In genomic region chr22:46595545-46595944, GRCh38 we compare ENCODE assay signal across 21 cellular contexts. TPM values are rescaled to one million over a fixed set of nuclear protein-coding genes. Genes with fewer than 3 reads are reported as not detected.
DNase-seq lines count a peak whose midpoint lies in the region; ATAC-seq, FAIRE-seq and TF ChIP-seq lines count a peak whose summit lies in the region.
"Had no signal": no experiment of that assay in that cellular context is flagged by ENCODE, and none has a peak within 500 bp of the region (broad histone marks: within the 10 kb centered on the region; RNA-seq: fewer than 3 reads in every experiment).

No MANE protein-coding gene starts in this region.

- CTCF ChIA-PET in K562 (lab: Yijun Ruan, JAX; ENCODE audit: low intra/inter-chr PET ratio): no interaction called here

- peaks cover 96% of the 10 kb centered on the region for H3K79me2 ChIP-seq in DND-41 (ENCODE audit: insufficient read depth, low read length)
- peaks cover 47% of the 10 kb centered on the region for H3K79me2 ChIP-seq in K562 (ENCODE audit: control insufficient read depth, insufficient read depth, low read length)

- TF ChIP-seq POLR2A in K562 (conservative IDR thresholded peaks at IDR 0.05): no peak
- no peak for TF ChIP-seq POLR2A in stomach (IDR thresholded peaks at IDR 0.05)

- H3K9me3 ChIP-seq in DND-41 (ENCODE audit: insufficient read depth, low read length, severe bottlenecking) (no peaks in the 10 kb centered on the region), K562 (replicated peaks; ENCODE audit: control insufficient read depth, insufficient read depth, low read depth, low read length) (no peaks in the 10 kb centered on the region), kidney (ENCODE audit: control insufficient read depth in 1 of 2, low read length in 2 of 2) (no peaks in the 10 kb centered on the region), stomach (no peaks in the 10 kb centered on the region)
- H3K9me3 ChIP-seq: SK-N-SH, upper lobe of left lung had no signal

- FAIRE-seq in K562 (lab: Jason Lieb, UNC): no peak
- FAIRE-seq in kidney (lab: Jason Lieb, UNC): no peak
- FAIRE-seq: GM18507 had no signal

- no peak for TF ChIP-seq CTCF in DND-41 (IDR thresholded peaks at IDR 0.05; ENCODE audit: borderline replicate concordance, extremely low read depth, low read length, poor library complexity, severe bottlenecking)
- no peak for TF ChIP-seq CTCF in K562 (IDR thresholded peaks at IDR 0.05 in 2 of 3, conservative IDR thresholded peaks at IDR 0.05 in 1 of 3; ENCODE audit: insufficient read depth in 2 of 3, low read depth in 1 of 3, low read length in 3 of 3)
- TF ChIP-seq CTCF in kidney (IDR thresholded peaks at IDR 0.05; ENCODE audit: borderline replicate concordance, extremely low read depth, insufficient read depth): no peak
- no peak for TF ChIP-seq CTCF in stomach (IDR thresholded peaks at IDR 0.05)

- no TSS peak for BruUV-seq in K562 (replicated peaks; lab: Mats Ljungman, UMichigan)

- intact Hi-C loops in K562 (cut with micrococcal nuclease): no loop called here
- intact Hi-C loops in kidney (cut with DNase I): no loop called here
- intact Hi-C loops in stomach (cut with DNase I; ENCODE audit: low total_unique reads): no loop called here

- 89% methylated on average over 2 of the region's 8 CpGs for WGBS in K562 (ENCODE audit: insufficient coverage, low coverage, missing lambda C conversion rate)
- 71 to 85% (median 78%) methylated on average over 6 to 8 of the region's 8 CpGs for WGBS in stomach, 5 donors

- H3K4me1 ChIP-seq in DND-41 (ENCODE audit: insufficient read depth, low read length): peaks cover 48% of the 10 kb centered on the region
- H3K4me1 ChIP-seq in K562 (replicated peaks in 1 of 2; ENCODE audit: control insufficient read depth in 2 of 2, insufficient read depth in 2 of 2, low read length in 2 of 2): peaks cover 11 to 42% of the 10 kb centered on the region in 2 experiments; a peak in 4 of 5 replicates
- H3K4me1 ChIP-seq in kidney (ENCODE audit: control insufficient read depth in 1 of 2, insufficient read depth in 1 of 2, low read depth in 1 of 2, low read length in 2 of 2): peaks cover 16 to 17% of the 10 kb centered on the region in 2 donors
- peaks cover 42 to 92% (median 69%) of the 10 kb centered on the region in 4 donors for H3K4me1 ChIP-seq in stomach

- no peak for TF ChIP-seq RAD21 in K562 (CRISPR knock-in tag; conservative IDR thresholded peaks at IDR 0.05 in 1 of 2, IDR thresholded peaks at IDR 0.05 in 1 of 2)

- H2AFZ ChIP-seq in DND-41 (ENCODE audit: low read depth, low read length) (no peak overlapping the region), K562 (ENCODE audit: low read depth, low read length) (no peak overlapping the region)

- H4K20me1 ChIP-seq in DND-41 (ENCODE audit: insufficient read depth, low read length): no peaks in the 10 kb centered on the region; the same call in none of the 2 replicates
- no peaks in the 10 kb centered on the region for H4K20me1 ChIP-seq in K562 (replicated peaks; ENCODE audit: control insufficient read depth, insufficient read depth, low read length)

- no peak overlapping the region for H3K4me3 ChIP-seq in DND-41 (ENCODE audit: low read depth in 1 of 2, low read length in 2 of 2)
- H3K4me3 ChIP-seq in K562: no peak overlapping the region
- H3K4me3 ChIP-seq in kidney (ENCODE audit: low read length in 2 of 2): no peak overlapping the region
- H3K4me3 ChIP-seq in stomach: no peak overlapping the region
- H3K4me3 ChIP-seq: skin epidermis, upper lobe of left lung had no signal

- POLR2A ChIA-PET in K562 (lab: Yijun Ruan, JAX): no interaction called here

- H3K9ac ChIP-seq in DND-41 (ENCODE audit: low read depth, low read length) (no peak overlapping the region), K562 (ENCODE audit: insufficient read depth in 1 of 2, low read depth in 2 of 2, low read length in 2 of 2) (no peak overlapping the region), kidney (ENCODE audit: low read length in 2 of 2) (peak overlapping the region; percentile 17 to 34)
- H3K9ac ChIP-seq: SK-N-SH had no signal

- no peak for TF ChIP-seq EP300 in K562 (IDR thresholded peaks at IDR 0.05; ENCODE audit: low read length)
- TF ChIP-seq EP300 in stomach (IDR thresholded peaks at IDR 0.05): no peak

- H3K36me3 ChIP-seq in DND-41 (ENCODE audit: insufficient read depth, low read length): peaks cover 20% of the 10 kb centered on the region
- H3K36me3 ChIP-seq in K562 (ENCODE audit: control insufficient read depth, insufficient read depth, low read length): no peaks in the 10 kb centered on the region
- no peaks in the 10 kb centered on the region for H3K36me3 ChIP-seq in kidney (ENCODE audit: control insufficient read depth in 1 of 2, insufficient read depth in 2 of 2, low read length in 2 of 2)
- H3K36me3 ChIP-seq in stomach: no peaks in the 10 kb centered on the region
- H3K36me3 ChIP-seq: upper lobe of left lung had no signal

- H3K9me1 ChIP-seq in K562 (ENCODE audit: control insufficient read depth, insufficient read depth, low read length): no peaks in the 10 kb centered on the region

- no peaks in the 10 kb centered on the region for H3K27me3 ChIP-seq in DND-41 (ENCODE audit: insufficient read depth, low read length, poor library complexity)
- no peaks in the 10 kb centered on the region for H3K27me3 ChIP-seq in K562 (ENCODE audit: control insufficient read depth in 2 of 2, insufficient read depth in 2 of 2, low read length in 2 of 2)
- no peaks in the 10 kb centered on the region for H3K27me3 ChIP-seq in stomach
- H3K27me3 ChIP-seq: upper lobe of left lung had no signal

- ATAC-seq in DND-41 (ENCODE audit: insufficient read depth, low read depth) (no peak), K562 (no peak)
- ATAC-seq: activated CD8-positive, alpha-beta T cell treated with anti-CD3 and anti-CD28 coated beads for 36 hours; T-helper 17 cell had no signal

- in situ Hi-C loops in K562 (cut with MboI): no loop called here

- H3K4me2 ChIP-seq in DND-41 (ENCODE audit: insufficient read depth, low read length) (no peak overlapping the region), K562 (ENCODE audit: insufficient read depth, low read length) (no peak overlapping the region)
- H3K4me2 ChIP-seq: SK-N-SH had no signal

- no peak for DNase-seq in DND-41
- DNase-seq in K562 (ENCODE audit: extremely low read depth in 1 of 4, low spot score in 3 of 4): no peak
- DNase-seq in kidney: peak; percentile 75
- no peak for DNase-seq in stomach
- no peak for DNase-seq in NK-92 treated with Interleukin-12 subunit alpha and Interleukin-12 subunit beta, amount 100 ng/mL, for 24 hours (lab: John Stamatoyannopoulos, UW)
- no peak for DNase-seq in NCI-H1105 (lab: John Stamatoyannopoulos, UW)
- DNase-seq in effector CD8-positive, alpha-beta T cell (lab: John Stamatoyannopoulos, UW): no peak
- no peak for DNase-seq in activated CD4-positive, CD25-positive, alpha-beta regulatory T cell treated with anti-CD3 and anti-CD28 coated beads, Interleukin-2, amount 50 U/mL, for 72 hours
- DNase-seq: activated CD8-positive, alpha-beta T cell treated with anti-CD3 and anti-CD28 coated beads for 36 hours; activated naive CD8-positive, alpha-beta T cell treated with anti-CD3 and anti-CD28 coated beads for 36 hours; H9; NCI-H1417 treated with DMSO at 0.1 percent for 48 hours; NCI-H2081; NCI-H446; stimulated activated CD8-positive, alpha-beta memory T cell treated with anti-CD3 and anti-CD28 coated beads, Interleukin-4, amount 100 ng/mL, for 48 hours; T-helper 17 cell had no signal

- H3K27ac ChIP-seq in DND-41 (ENCODE audit: low read length): peak overlapping the region; percentile 33
- no peak overlapping the region for H3K27ac ChIP-seq in K562 (ENCODE audit: extremely low read depth, low read depth, low read length)
- peak overlapping the region; percentile 26 to 45 for H3K27ac ChIP-seq in kidney (ENCODE audit: low read depth in 2 of 2, low read length in 2 of 2)
- H3K27ac ChIP-seq in stomach: peak overlapping the region in 3 of 5 donors; percentile 16 to 69 (median 60)
- H3K27ac ChIP-seq: RWPE1, upper lobe of left lung had no signal

RNA-seq across cellular contexts. Expression of gene GRAMD4, which starts 24.6 kb away (rescaled TPM):
- total RNA-seq in K562 (2011; cell fraction: chromatin; rRNA removed; ENCODE audit: low replicate concordance): 92.4 and 123 TPM in 2 replicates
- 64.0 and 80.4 TPM in 2 replicates for total RNA-seq in K562 (2011; cell fraction: nucleolus; rRNA removed)
- total RNA-seq in K562 (2011; cell fraction: nucleoplasm; rRNA removed): 41.7 and 59.0 TPM in 2 replicates
- 44.8 and 52.4 TPM in 2 replicates for total RNA-seq in K562 (2014; rRNA removed)
- 13.6 and 14.1 TPM in 2 replicates for total RNA-seq in K562 (2014; rRNA removed; fragmentation: Illumina TruSeq; extraction: Trizol)
- total RNA-seq in K562 (2015; rRNA removed; fragmentation: Illumina TruSeq; extraction: Trizol): 16.0 and 18.6 TPM in 2 replicates
- total RNA-seq in K562 (2021): 44.0 and 45.4 TPM in 2 replicates
- 31.9 and 35.5 TPM in 2 replicates for polyA plus RNA-seq in K562 (2011; rRNA removed)
- 14.5 and 32.1 TPM in 2 replicates for polyA plus RNA-seq in K562 (2011; cell fraction: cytosol; rRNA removed)
- polyA plus RNA-seq in K562 (2011; cell fraction: nucleus; rRNA removed): 70.0 and 77.3 TPM in 2 replicates
- 17.3 and 43.4 TPM in 2 replicates for polyA plus RNA-seq in K562 (2012)
- 13.7 and 15.3 TPM in 2 replicates for polyA plus RNA-seq in K562 (2014; fragmentation: Illumina TruSeq; extraction: Trizol)
- under 1 TPM; 0.18 to 0.28 TPM for polyA plus RNA-seq in K562 (2014; fragmentation: Nextera tagmentation; extraction: Ambion mirVana)
- polyA plus RNA-seq in K562 (2014; rRNA removed): 31.5 and 37.3 TPM in 2 replicates
- 34.2 and 53.1 TPM in 2 replicates for polyA minus RNA-seq in K562 (2011; rRNA and poly(A)+ RNA removed)
- polyA minus RNA-seq in K562 (2011; cell fraction: cytosol; rRNA and poly(A)+ RNA removed): 20.3 and 27.3 TPM in 2 replicates
- polyA minus RNA-seq in K562 (2011; cell fraction: nucleus; rRNA and poly(A)+ RNA removed): 21.4 and 52.2 TPM in 2 replicates
- total RNA-seq in kidney: 58.2 TPM
- 12.1 TPM for polyA plus RNA-seq in kidney (ENCODE audit: insufficient read depth, low read depth, low replicate concordance)
- total RNA-seq in stomach: 100 to 1,000 TPM in 1 of 5 donors, 10 to 100 TPM in 4; 20.5 to 452 (median 30.9) TPM
- polyA plus RNA-seq in stomach: 10 to 100 TPM in 2 of 3 donors, 1 to 10 TPM in 1; 7.4 to 14.3 (median 13.7) TPM

RNA-seq across cellular contexts. Expression of gene CELSR1, which starts 58.1 kb away (rescaled TPM):
- total RNA-seq in K562 (2011; cell fraction: chromatin; rRNA removed; ENCODE audit: low replicate concordance): 0.14 and 0.19 TPM in 2 replicates
- total RNA-seq in K562 (2011; cell fraction: nucleolus; rRNA removed): 0.13 and 0.33 TPM in 2 replicates
- total RNA-seq in K562 (2011; cell fraction: nucleoplasm; rRNA removed): not detected in 2 replicates
- total RNA-seq in K562 (2014; rRNA removed) (not detected in 2 replicates), K562 (2014; rRNA removed; fragmentation: Illumina TruSeq; extraction: Trizol) (not detected in 2 replicates), K562 (2015; rRNA removed; fragmentation: Illumina TruSeq; extraction: Trizol) (not detected in 2 replicates), K562 (2021) (0.04 and 0.09 TPM in 2 replicates), kidney (49.9 TPM), stomach (10 to 100 TPM in 4 of 5 donors, under 1 TPM in 1; 0.29 to 78.2 (median 29.8) TPM)
- polyA plus RNA-seq in K562 (2011; rRNA removed) (not detected in 2 replicates), K562 (2014; fragmentation: Illumina TruSeq; extraction: Trizol) (not detected in 2 replicates), K562 (2014; fragmentation: Nextera tagmentation; extraction: Ambion mirVana) (under 1 TPM in 1 of 2 experiments, not detected in 1; under 0.01 TPM), K562 (2014; rRNA removed) (not detected in 2 replicates), kidney (ENCODE audit: insufficient read depth, low read depth, low replicate concordance) (15.7 TPM), stomach (10 to 100 TPM in 1 of 3 donors, 1 to 10 TPM in 2; 1.8 to 15.7 (median 4.6) TPM)
- 0.01 and 0.03 TPM in 2 replicates for polyA plus RNA-seq in K562 (2011; cell fraction: cytosol; rRNA removed)
- polyA plus RNA-seq in K562 (2011; cell fraction: nucleus; rRNA removed): 0.01 TPM in 1 of 2 replicates, not detected in the other
- 0.01 TPM in 2 replicates for polyA plus RNA-seq in K562 (2012)
- polyA minus RNA-seq in K562 (2011; rRNA and poly(A)+ RNA removed): not detected in 2 replicates
- polyA minus RNA-seq in K562 (2011; cell fraction: cytosol; rRNA and poly(A)+ RNA removed): not detected in 2 replicates
- polyA minus RNA-seq in K562 (2011; cell fraction: nucleus; rRNA and poly(A)+ RNA removed): 0.13 TPM in 1 of 2 replicates, not detected in the other

Comparison
In these comparisons a context has a peak if more than half of its experiments do, and no peak if none do; other contexts are left out.
1. H3K9ac ChIP-seq: peak in kidney (2 of 2); none in DND-41 (single experiment) and K562 (0 of 2).